Comparison of ENCODE assay signal across 20 cellular contexts in genomic region chr4:101256222-101256621, GRCh38.
A peak's percentile ranks its signal among the peaks of the same experiment; 100 is the strongest.
DNase-seq lines count a peak whose midpoint lies in the region; ATAC-seq and TF ChIP-seq lines count a peak whose summit lies in the region.
"Had no signal": no experiment of that assay in that cellular context is flagged by ENCODE, and none has a peak within 500 bp of the region (broad histone marks: within the 10 kb centered on the region; RNA-seq: fewer than 3 reads in every experiment).

No MANE protein-coding gene starts in this region.

- no peaks in the 10 kb centered on the region for H3K9me3 Mint-ChIP-seq in activated T-cell treated with anti-CD3 and anti-CD28 coated beads, Interleukin-2, amount 50 U/mL, for 72 hours
- H3K9me3 Mint-ChIP-seq in endothelial cell (ENCODE audit: unreplicated experiment): no peaks in the 10 kb centered on the region
- no peaks in the 10 kb centered on the region for H3K9me3 Mint-ChIP-seq in activated CD8-positive, alpha-beta T cell treated with anti-CD3 and anti-CD28 coated beads for 36 hours
- H3K9me3 Mint-ChIP-seq: CD14-positive monocyte; naive thymus-derived CD8-positive, alpha-beta T cell; stimulated activated memory B cell treated with anti-CD40 and anti-IgM and Interleukin-4, amounts not matched to agents 10 μg/mL and 1 μg/mL and 100 μg/mL, for 72 hours; T-cell had no signal

- POLR2A ChIA-PET in activated CD8-positive, alpha-beta T cell treated with anti-CD3 and anti-CD28 coated beads for 36 hours (lab: Charles Lee): no interaction called here

- intact Hi-C loops in activated CD8-positive, alpha-beta T cell treated with anti-CD3 and anti-CD28 coated beads for 36 hours (cut with micrococcal nuclease): no loop called here
- intact Hi-C loops in head of caudate nucleus (cut with DNase I): no loop called here

- peaks cover 39% of the 10 kb centered on the region for H3K4me1 Mint-ChIP-seq in activated T-cell treated with anti-CD3 and anti-CD28 coated beads, Interleukin-2, amount 50 U/mL, for 72 hours (ENCODE audit: low read depth)
- peaks cover 56% of the 10 kb centered on the region for H3K4me1 Mint-ChIP-seq in endothelial cell (ENCODE audit: unreplicated experiment)
- H3K4me1 Mint-ChIP-seq in activated CD8-positive, alpha-beta T cell treated with anti-CD3 and anti-CD28 coated beads for 36 hours (ENCODE audit: low read depth): peaks cover 42% of the 10 kb centered on the region

- no peak for TF ChIP-seq CTCF in endothelial cell (IDR thresholded peaks at IDR 0.05; ENCODE audit: unreplicated experiment)
- TF ChIP-seq CTCF in activated CD8-positive, alpha-beta T cell treated with anti-CD3 and anti-CD28 coated beads for 36 hours (IDR thresholded peaks at IDR 0.05): no peak

- no peak for ATAC-seq in activated T-cell treated with anti-CD3 and anti-CD28 coated beads, Interleukin-2, amount 50 U/mL, for 72 hours (replicated peaks in 1 of 2)
- ATAC-seq in activated CD8-positive, alpha-beta T cell treated with anti-CD3 and anti-CD28 coated beads for 36 hours: no peak
- ATAC-seq: naive thymus-derived CD8-positive, alpha-beta T cell; stimulated activated memory B cell treated with anti-CD40 and anti-IgM and Interleukin-4, amounts not matched to agents 10 μg/mL and 1 μg/mL and 100 μg/mL, for 72 hours; T-cell had no signal

- H3K4me3 Mint-ChIP-seq in activated T-cell treated with anti-CD3 and anti-CD28 coated beads, Interleukin-2, amount 50 U/mL, for 72 hours: no peak overlapping the region
- H3K4me3 Mint-ChIP-seq in endothelial cell (ENCODE audit: unreplicated experiment): peak overlapping the region; percentile 7
- H3K4me3 Mint-ChIP-seq in activated CD8-positive, alpha-beta T cell treated with anti-CD3 and anti-CD28 coated beads for 36 hours: no peak overlapping the region
- H3K4me3 Mint-ChIP-seq: CD14-positive monocyte; naive thymus-derived CD8-positive, alpha-beta T cell; stimulated activated memory B cell treated with anti-CD40 and anti-IgM and Interleukin-4, amounts not matched to agents 10 μg/mL and 1 μg/mL and 100 μg/mL, for 72 hours; T-cell had no signal

- no peaks in the 10 kb centered on the region for H3K27me3 Mint-ChIP-seq in activated T-cell treated with anti-CD3 and anti-CD28 coated beads, Interleukin-2, amount 50 U/mL, for 72 hours (ENCODE audit: low read depth)
- H3K27me3 Mint-ChIP-seq in endothelial cell (ENCODE audit: unreplicated experiment): peaks cover 3% of the 10 kb centered on the region
- H3K27me3 Mint-ChIP-seq in activated CD8-positive, alpha-beta T cell treated with anti-CD3 and anti-CD28 coated beads for 36 hours: no peaks in the 10 kb centered on the region
- H3K27me3 Mint-ChIP-seq: naive thymus-derived CD8-positive, alpha-beta T cell; stimulated activated memory B cell treated with anti-CD40 and anti-IgM and Interleukin-4, amounts not matched to agents 10 μg/mL and 1 μg/mL and 100 μg/mL, for 72 hours; T-cell had no signal

- no peaks in the 10 kb centered on the region for H3K36me3 Mint-ChIP-seq in activated T-cell treated with anti-CD3 and anti-CD28 coated beads, Interleukin-2, amount 50 U/mL, for 72 hours (ENCODE audit: insufficient read depth in 2 of 2)
- no peaks in the 10 kb centered on the region for H3K36me3 Mint-ChIP-seq in endothelial cell (ENCODE audit: low read depth, unreplicated experiment)
- H3K36me3 Mint-ChIP-seq in activated CD8-positive, alpha-beta T cell treated with anti-CD3 and anti-CD28 coated beads for 36 hours (ENCODE audit: low read depth): no peaks in the 10 kb centered on the region
- H3K36me3 Mint-ChIP-seq: CD14-positive monocyte; stimulated activated memory B cell treated with anti-CD40 and anti-IgM and Interleukin-4, amounts not matched to agents 10 μg/mL and 1 μg/mL and 100 μg/mL, for 72 hours; T-cell had no signal

- DNase-seq in activated T-cell treated with anti-CD3 and anti-CD28 coated beads, Interleukin-2, amount 50 U/mL, for 72 hours: no peak
- DNase-seq in activated T-cell treated with anti-CD3 and anti-CD28 coated beads, Interleukin-2, amount 50 U/mL, for 1 hour: no peak
- peak; percentile 26 for DNase-seq in NCI-H510A (lab: John Stamatoyannopoulos, UW)
- no peak for DNase-seq in endothelial cell (ENCODE audit: low spot score)
- no peak for DNase-seq in NCI-H524 (lab: John Stamatoyannopoulos, UW)
- DNase-seq in activated CD8-positive, alpha-beta T cell treated with anti-CD3 and anti-CD28 coated beads for 36 hours: no peak
- no peak for DNase-seq in head of caudate nucleus
- no peak for DNase-seq in NCI-H446 treated with DMSO at 0.1 percent for 48 hours (lab: John Stamatoyannopoulos, UW)
- DNase-seq: activated gamma-delta T cell treated with Interleukin-2 at 50 U/mL for 16 hours; anterior cingulate cortex; cerebellar nuclear complex; DND-41; naive thymus-derived CD8-positive, alpha-beta T cell; posterior cingulate gyrus; spleen; T-cell; transverse colon; WERI-Rb-1 had no signal

- CTCF ChIA-PET in activated CD8-positive, alpha-beta T cell treated with anti-CD3 and anti-CD28 coated beads for 36 hours (lab: Charles Lee): no interaction called here

- peak overlapping the region; percentile 63 for H3K27ac Mint-ChIP-seq in activated T-cell treated with anti-CD3 and anti-CD28 coated beads, Interleukin-2, amount 50 U/mL, for 72 hours
- H3K27ac Mint-ChIP-seq in endothelial cell (ENCODE audit: unreplicated experiment): peak overlapping the region; percentile 95
- H3K27ac Mint-ChIP-seq in activated CD8-positive, alpha-beta T cell treated with anti-CD3 and anti-CD28 coated beads for 36 hours: no peak overlapping the region
- H3K27ac Mint-ChIP-seq: naive thymus-derived CD8-positive, alpha-beta T cell; stimulated activated memory B cell treated with anti-CD40 and anti-IgM and Interleukin-4, amounts not matched to agents 10 μg/mL and 1 μg/mL and 100 μg/mL, for 72 hours; T-cell had no signal
